ENCODE assay signal across 8 cellular contexts in the genomic region with DNA sequence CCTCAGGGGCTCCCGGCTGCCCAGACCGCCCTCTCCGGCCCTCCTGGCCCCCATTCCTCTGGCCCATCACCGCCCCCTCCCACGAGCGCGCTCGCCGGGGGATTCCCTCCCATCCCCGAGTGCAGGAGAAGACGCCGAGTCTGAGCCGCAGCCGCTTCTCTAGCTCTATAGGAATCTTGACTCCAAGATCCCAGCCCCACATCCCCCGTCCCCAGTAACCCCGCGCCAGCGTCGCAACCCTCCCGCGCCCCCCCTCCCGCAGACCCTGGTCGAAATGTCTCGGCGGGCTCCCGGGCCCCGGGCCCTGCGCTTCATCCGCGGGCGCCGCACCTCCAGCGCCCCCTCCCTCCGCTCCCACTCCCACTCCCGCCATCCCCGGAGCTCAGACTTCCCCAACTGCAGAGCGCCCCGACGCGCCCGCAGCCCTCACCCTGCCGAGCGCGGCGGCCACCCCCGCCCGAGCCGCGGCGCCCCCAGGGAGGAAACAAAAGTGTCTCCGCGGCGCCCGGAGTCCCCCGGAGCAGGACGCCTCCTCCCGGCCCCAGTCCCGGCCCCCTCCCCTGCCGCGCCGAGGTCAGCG. TPM values are rescaled to one million over a fixed set of nuclear protein-coding genes. Genes with fewer than 3 reads are reported as not detected.
A peak's percentile ranks its signal among the peaks of the same experiment; 100 is the strongest.
DNase-seq lines count a peak whose midpoint lies in the region; ATAC-seq and TF ChIP-seq lines count a peak whose summit lies in the region.

No MANE protein-coding gene starts in this region.

- H3K4me3 ChIP-seq in ACC112 (ENCODE audit: low read depth, low read length) (peak overlapping the region; percentile 54; the same call in 1 of the 2 replicates), HUES64 (ENCODE audit: low read length) (peak overlapping the region; percentile 73), sigmoid colon (peak overlapping the region; percentile 54 to 76 (median 66))

- no peak for TF ChIP-seq EP300 in sigmoid colon (IDR thresholded peaks at IDR 0.05)

- peak overlapping the region; percentile 99 for H3K4me3 Mint-ChIP-seq in activated naive CD4-positive, alpha-beta T cell treated with anti-CD3 and anti-CD28 coated beads, Interleukin-2, amount 50 U/mL, for 24 hours

- peak; percentile 29 for ATAC-seq in GM19397 (IDR thresholded peaks at IDR 0.05; ENCODE audit: unreplicated experiment)
- ATAC-seq in left ventricle myocardium superior = peak; percentile 65

- H3K36me3 Mint-ChIP-seq in activated naive CD4-positive, alpha-beta T cell treated with anti-CD3 and anti-CD28 coated beads, Interleukin-2, amount 50 U/mL, for 24 hours = peaks cover 11% of the 10 kb centered on the region

- peaks cover 57% of the 10 kb centered on the region for H3K4me1 Mint-ChIP-seq in activated naive CD4-positive, alpha-beta T cell treated with anti-CD3 and anti-CD28 coated beads, Interleukin-2, amount 50 U/mL, for 24 hours

- TF ChIP-seq POLR2A in sigmoid colon (IDR thresholded peaks at IDR 0.05) = no peak

- H2AFZ ChIP-seq in ACC112 (ENCODE audit: low read length, unreplicated experiment) = no peak overlapping the region

- WGBS in HUES64 = under 1% methylated on average over 62 of the region's 62 CpGs
- 1% methylated on average over 62 of the region's 62 CpGs for WGBS in sigmoid colon, 2 donors

- H3K27ac ChIP-seq in ACC112 (ENCODE audit: low read depth, low read length) = no peak overlapping the region
- peak overlapping the region; percentile 47; the same call in 1 of the 2 replicates for H3K27ac ChIP-seq in HUES64 (ENCODE audit: low read depth, low read length)
- peak overlapping the region; percentile 73 to 89 (median 82) for H3K27ac ChIP-seq in sigmoid colon

- H3K27ac Mint-ChIP-seq in activated naive CD4-positive, alpha-beta T cell treated with anti-CD3 and anti-CD28 coated beads, Interleukin-2, amount 50 U/mL, for 24 hours = peak overlapping the region; percentile 100

- H3K4me1 ChIP-seq in ACC112 (ENCODE audit: control insufficient read depth, insufficient read depth, low read length, unreplicated experiment) (no peaks in the 10 kb centered on the region), HUES64 (ENCODE audit: insufficient read depth, low read length) (peaks cover 20% of the 10 kb centered on the region), sigmoid colon (peaks cover 0 to 18% (median 16%) of the 10 kb centered on the region in 4 donors)

- intact Hi-C loops in left ventricle myocardium superior (cut with micrococcal nuclease) = no loop called here
- intact Hi-C loops in sigmoid colon (cut with DNase I) = loop anchor here (10.0 kb wide), 1 partner anchor 163 kb away; no protein-coding TSS in a partner anchor

- no peaks in the 10 kb centered on the region for H3K9me3 ChIP-seq in HUES64 (ENCODE audit: insufficient read depth, low read depth, low read length)
- H3K9me3 ChIP-seq in sigmoid colon = no peaks in the 10 kb centered on the region

- no peaks in the 10 kb centered on the region for H3K79me2 ChIP-seq in ACC112 (ENCODE audit: control insufficient read depth, insufficient read depth, low read length, unreplicated experiment)

- H3K36me3 ChIP-seq in ACC112 (ENCODE audit: insufficient read depth, low read length) = no peaks in the 10 kb centered on the region
- H3K36me3 ChIP-seq in HUES64 (ENCODE audit: insufficient read depth, low read length) = no peaks in the 10 kb centered on the region
- H3K36me3 ChIP-seq in sigmoid colon = no peaks in the 10 kb centered on the region

- DNase-seq in left ventricle myocardium superior (peak; percentile 64), sigmoid colon (peak; percentile 68), dedifferentiated amniotic fluid mesenchymal stem cell (ENCODE audit: extremely low spot score) (no peak), cerebellar nuclear complex (lab: John Stamatoyannopoulos, UW) (no peak)

- H3K27me3 ChIP-seq in ACC112 (ENCODE audit: insufficient read depth, low read length) (peaks cover 40% of the 10 kb centered on the region), HUES64 (ENCODE audit: insufficient read depth, low read length) (peaks cover 27% of the 10 kb centered on the region), sigmoid colon (peaks cover 6 to 51% (median 19%) of the 10 kb centered on the region in 3 donors)

- TF ChIP-seq CTCF in sigmoid colon (IDR thresholded peaks at IDR 0.05) = no peak

- H3K27me3 Mint-ChIP-seq in activated naive CD4-positive, alpha-beta T cell treated with anti-CD3 and anti-CD28 coated beads, Interleukin-2, amount 50 U/mL, for 24 hours = no peaks in the 10 kb centered on the region

- no peaks in the 10 kb centered on the region for H3K9me3 Mint-ChIP-seq in activated naive CD4-positive, alpha-beta T cell treated with anti-CD3 and anti-CD28 coated beads, Interleukin-2, amount 50 U/mL, for 24 hours

- peak overlapping the region; percentile 62 for H3K9ac ChIP-seq in HUES64 (ENCODE audit: low read depth, low read length)

RNA-seq across cellular contexts. Expression of a gene that starts 0.5 kb away (rescaled TPM):
- polyA plus RNA-seq in HUES64 (2013, experiment 1 of 2) = 8.5 TPM
- 10.8 TPM for polyA plus RNA-seq in HUES64 (2013, experiment 2 of 2)
- 13.0 TPM for total RNA-seq in left ventricle myocardium superior
- 10 to 100 TPM; 33.9 to 63.1 (median 41.5) TPM for total RNA-seq in sigmoid colon
- polyA plus RNA-seq in sigmoid colon = 10 to 100 TPM in 1 of 3 donors, 1 to 10 TPM in 2; 2.3 to 13.6 (median 2.4) TPM

Comparison
In these comparisons a context has a peak if more than half of its experiments do, and no peak if none do; other contexts are left out.
1. DNase-seq: peak in left ventricle myocardium superior (single experiment) and sigmoid colon (single experiment); none in dedifferentiated amniotic fluid mesenchymal stem cell (single experiment) and cerebellar nuclear complex (0 of 2).
2. Peak in every context shown above with its lines, with median percentiles within 50 percentile points of each other: H3K4me3 ChIP-seq.